In the genomic region with DNA sequence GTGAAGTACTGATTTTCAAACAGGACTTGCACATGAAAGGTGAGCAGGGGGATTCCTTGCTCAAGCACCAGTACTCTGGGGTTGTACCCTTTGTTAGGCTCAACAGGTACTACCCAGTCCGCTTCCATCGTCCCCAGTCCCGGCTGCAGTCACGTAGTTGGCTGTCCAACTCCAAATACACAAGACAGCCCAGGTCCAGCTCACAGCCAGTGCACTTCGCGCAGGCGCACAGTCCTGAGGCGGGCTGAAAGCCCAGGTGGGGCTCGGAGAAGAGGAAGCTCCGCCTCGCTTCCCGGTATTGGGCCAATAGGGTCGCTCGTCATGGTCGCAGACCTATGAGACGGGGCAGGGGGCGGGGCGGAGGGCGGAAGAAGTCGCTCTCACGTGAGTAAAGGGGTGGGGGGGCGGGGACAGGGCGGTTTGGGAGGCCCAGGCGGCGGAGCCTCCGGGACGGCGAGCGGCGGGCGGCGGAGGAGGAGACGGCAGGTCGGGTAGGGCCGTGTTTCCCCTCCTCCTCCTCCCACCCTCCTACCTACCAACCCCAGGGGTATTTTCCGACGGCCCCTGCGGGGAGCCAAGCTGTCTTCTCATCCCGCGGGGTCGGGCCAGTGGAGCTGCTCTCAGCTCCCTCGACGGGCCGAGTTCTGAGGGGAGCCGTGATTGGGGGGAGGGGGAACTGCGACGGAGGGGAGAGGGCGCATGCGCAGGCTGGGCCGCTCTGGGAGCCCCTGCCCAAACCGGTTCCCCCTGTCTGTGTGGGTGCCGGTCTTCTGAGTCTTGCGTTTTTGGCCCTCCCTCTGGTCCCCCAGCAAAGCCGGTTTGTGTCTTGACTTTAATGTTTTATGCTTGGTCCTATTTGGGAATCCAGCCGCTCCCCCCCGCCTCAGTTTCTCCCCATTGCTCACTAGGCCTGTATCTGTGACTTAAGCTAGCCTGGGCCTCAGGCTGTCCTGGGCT, we compare ENCODE assay signal across 1 cellular context.
TF ChIP-seq lines count a peak whose summit lies in the region.

A gene (plus strand): TSS at position 418 of the 957 bp plus-strand sequence. CDS start 16,040 bp downstream, outside the sequence.

TF ChIP-seq in HCT116, 20 proteins besides CTCF, POLR2A, EP300 and RAD21 (continued from another document):
- TF ChIP-seq, protein P1, sequence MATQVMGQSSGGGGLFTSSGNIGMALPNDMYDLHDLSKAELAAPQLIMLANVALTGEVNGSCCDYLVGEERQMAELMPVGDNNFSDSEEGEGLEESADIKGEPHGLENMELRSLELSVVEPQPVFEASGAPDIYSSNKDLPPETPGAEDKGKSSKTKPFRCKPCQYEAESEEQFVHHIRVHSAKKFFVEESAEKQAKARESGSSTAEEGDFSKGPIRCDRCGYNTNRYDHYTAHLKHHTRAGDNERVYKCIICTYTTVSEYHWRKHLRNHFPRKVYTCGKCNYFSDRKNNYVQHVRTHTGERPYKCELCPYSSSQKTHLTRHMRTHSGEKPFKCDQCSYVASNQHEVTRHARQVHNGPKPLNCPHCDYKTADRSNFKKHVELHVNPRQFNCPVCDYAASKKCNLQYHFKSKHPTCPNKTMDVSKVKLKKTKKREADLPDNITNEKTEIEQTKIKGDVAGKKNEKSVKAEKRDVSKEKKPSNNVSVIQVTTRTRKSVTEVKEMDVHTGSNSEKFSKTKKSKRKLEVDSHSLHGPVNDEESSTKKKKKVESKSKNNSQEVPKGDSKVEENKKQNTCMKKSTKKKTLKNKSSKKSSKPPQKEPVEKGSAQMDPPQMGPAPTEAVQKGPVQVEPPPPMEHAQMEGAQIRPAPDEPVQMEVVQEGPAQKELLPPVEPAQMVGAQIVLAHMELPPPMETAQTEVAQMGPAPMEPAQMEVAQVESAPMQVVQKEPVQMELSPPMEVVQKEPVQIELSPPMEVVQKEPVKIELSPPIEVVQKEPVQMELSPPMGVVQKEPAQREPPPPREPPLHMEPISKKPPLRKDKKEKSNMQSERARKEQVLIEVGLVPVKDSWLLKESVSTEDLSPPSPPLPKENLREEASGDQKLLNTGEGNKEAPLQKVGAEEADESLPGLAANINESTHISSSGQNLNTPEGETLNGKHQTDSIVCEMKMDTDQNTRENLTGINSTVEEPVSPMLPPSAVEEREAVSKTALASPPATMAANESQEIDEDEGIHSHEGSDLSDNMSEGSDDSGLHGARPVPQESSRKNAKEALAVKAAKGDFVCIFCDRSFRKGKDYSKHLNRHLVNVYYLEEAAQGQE (IDR thresholded peaks at IDR 0.05; ENCODE audit: low read depth): no peak
- peak; percentile 98 for TF ChIP-seq CBX3 (IDR thresholded peaks at IDR 0.05; ENCODE audit: low read depth)
- peak; percentile 48 for TF ChIP-seq TCF7L2 (IDR thresholded peaks at IDR 0.05; ENCODE audit: borderline replicate concordance, extremely low read depth, insufficient read depth, insufficient read length)
- TF ChIP-seq, protein P2, sequence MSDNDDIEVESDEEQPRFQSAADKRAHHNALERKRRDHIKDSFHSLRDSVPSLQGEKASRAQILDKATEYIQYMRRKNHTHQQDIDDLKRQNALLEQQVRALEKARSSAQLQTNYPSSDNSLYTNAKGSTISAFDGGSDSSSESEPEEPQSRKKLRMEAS (IDR thresholded peaks at IDR 0.05): peak; percentile 34; the same call in 1 of the 2 replicates
- TF ChIP-seq EZH2 (IDR thresholded peaks at IDR 0.05): no peak
- TF ChIP-seq, protein P3, sequence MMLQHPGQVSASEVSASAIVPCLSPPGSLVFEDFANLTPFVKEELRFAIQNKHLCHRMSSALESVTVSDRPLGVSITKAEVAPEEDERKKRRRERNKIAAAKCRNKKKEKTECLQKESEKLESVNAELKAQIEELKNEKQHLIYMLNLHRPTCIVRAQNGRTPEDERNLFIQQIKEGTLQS (IDR thresholded peaks at IDR 0.05): no peak
- TF ChIP-seq FOSL1 (IDR thresholded peaks at IDR 0.05; ENCODE audit: low read depth): no peak
- TF ChIP-seq ZNF274 (IDR thresholded peaks at IDR 0.05; ENCODE audit: low read depth, low read length): no peak
